Comparison of ENCODE assay signal across 29 cellular contexts in the genomic region with DNA sequence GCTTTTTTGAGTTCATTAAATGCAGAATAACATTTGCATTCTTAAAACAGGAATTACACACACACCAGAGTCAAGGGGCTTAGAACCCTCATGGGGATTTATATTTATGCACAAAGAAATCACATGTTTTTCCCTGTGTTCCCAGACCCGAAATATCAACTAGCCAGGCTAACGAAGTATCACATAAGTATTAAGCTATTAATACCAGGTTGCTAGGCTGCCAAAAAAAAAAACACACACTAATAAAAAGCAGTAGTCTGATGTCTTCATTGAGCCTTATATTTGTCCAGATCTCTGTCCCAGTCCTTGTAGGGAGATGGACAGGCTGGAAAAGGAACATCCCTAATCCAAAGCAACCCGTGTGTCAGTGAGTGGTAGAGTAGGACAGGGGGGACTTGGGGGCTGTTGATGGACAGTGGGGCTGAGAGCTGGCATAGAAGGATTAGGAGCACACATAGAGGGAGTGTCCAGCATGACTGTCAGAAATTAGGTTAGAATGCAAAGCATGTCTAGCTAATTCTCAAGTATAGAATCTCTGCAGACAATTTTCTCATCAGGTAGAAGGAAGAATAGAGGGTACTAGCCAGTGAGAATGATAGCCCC.
DNase-seq lines count a peak whose midpoint lies in the region; ATAC-seq and TF ChIP-seq lines count a peak whose summit lies in the region.
"Had no signal": no experiment of that assay in that cellular context is flagged by ENCODE, and none has a peak within 500 bp of the region (broad histone marks: within the 10 kb centered on the region; RNA-seq: fewer than 3 reads in every experiment).

No MANE protein-coding gene starts in this region.

- POLR2A ChIA-PET in WTC11 (lab: Charles Lee) = no interaction called here

- H3K4me2 ChIP-seq in BLaER1 = peak overlapping the region; percentile 51
- 0 out of 2 replicates have a peak overlapping the region, but pooled peaks have one; percentile 14 for H3K4me2 ChIP-seq in OCI-LY3 (ENCODE audit: low read length)
- H3K4me2 ChIP-seq: A549 had no signal

- CTCF ChIA-PET in WTC11 (lab: Charles Lee) = interaction anchor here (0.8 kb wide), 1 partner anchor 255 kb away, joined by 4 read pairs; no protein-coding TSS in a partner anchor

- H3K9me3 ChIP-seq in BLaER1 (no peaks in the 10 kb centered on the region), OCI-LY3 (ENCODE audit: insufficient read depth, low read length) (no peaks in the 10 kb centered on the region)
- H3K9me3 ChIP-seq: A549, breast epithelium, MG63, mucosa of descending colon had no signal

- H3K9ac ChIP-seq in BLaER1 = no peak overlapping the region
- no peak overlapping the region for H3K9ac ChIP-seq in OCI-LY3 (ENCODE audit: low read length)

- peaks cover 18% of the 10 kb centered on the region for H3K4me1 Mint-ChIP-seq in WTC11

- no peak for TF ChIP-seq CTCF in OCI-LY3 (IDR thresholded peaks at IDR 0.05; ENCODE audit: low read depth, low read length)
- TF ChIP-seq CTCF in fibroblast of villous mesenchyme (IDR thresholded peaks at IDR 0.05; ENCODE audit: insufficient read depth, low read depth, low read length) = no peak
- no peak for TF ChIP-seq CTCF in WTC11 (IDR thresholded peaks at IDR 0.05)

- H3K79me2 ChIP-seq in OCI-LY3 (ENCODE audit: low read length) = no peaks in the 10 kb centered on the region

- H3K4me3 Mint-ChIP-seq in WTC11 = no peak overlapping the region
- H3K4me3 Mint-ChIP-seq: activated CD8-positive, alpha-beta T cell treated with anti-CD3 and anti-CD28 coated beads, Interleukin-2, amount 10 ng/mL, durations not matched to agents 7 days and 5 days; activated naive CD4-positive, alpha-beta T cell treated with anti-CD3 and anti-CD28 coated beads for 36 hours; CD8-positive, alpha-beta T cell; natural killer cell treated with Interleukin-12 subunit alpha and Interleukin-12 subunit beta and Interleukin-15 and Interleukin-18, amount 100 ng/mL, for 72 hours had no signal

- no peaks in the 10 kb centered on the region for H3K9me3 Mint-ChIP-seq in WTC11
- H3K9me3 Mint-ChIP-seq: activated naive CD4-positive, alpha-beta T cell treated with anti-CD3 and anti-CD28 coated beads for 36 hours; CD8-positive, alpha-beta T cell; natural killer cell treated with Interleukin-12 subunit alpha and Interleukin-12 subunit beta and Interleukin-15 and Interleukin-18, amount 100 ng/mL, for 72 hours had no signal

- H3K27ac Mint-ChIP-seq in WTC11 = no peak overlapping the region; the same call in 1 of the 2 replicates
- H3K27ac Mint-ChIP-seq: activated CD8-positive, alpha-beta T cell treated with anti-CD3 and anti-CD28 coated beads, Interleukin-2, amount 10 ng/mL, durations not matched to agents 7 days and 5 days; activated naive CD4-positive, alpha-beta T cell treated with anti-CD3 and anti-CD28 coated beads for 36 hours; CD8-positive, alpha-beta T cell; natural killer cell treated with Interleukin-12 subunit alpha and Interleukin-12 subunit beta and Interleukin-15 and Interleukin-18, amount 100 ng/mL, for 72 hours had no signal

- H3K4me1 ChIP-seq in BLaER1 (peaks cover 54% of the 10 kb centered on the region), OCI-LY3 (ENCODE audit: low read length) (peaks cover 28% of the 10 kb centered on the region)
- H3K4me1 ChIP-seq: A549, breast epithelium had no signal

- no peak overlapping the region for H2AFZ ChIP-seq in OCI-LY3 (ENCODE audit: low read depth, low read length)

- no peaks in the 10 kb centered on the region for H3K36me3 Mint-ChIP-seq in WTC11
- H3K36me3 Mint-ChIP-seq: CD8-positive, alpha-beta T cell; natural killer cell treated with Interleukin-12 subunit alpha and Interleukin-12 subunit beta and Interleukin-15 and Interleukin-18, amount 100 ng/mL, for 72 hours had no signal

- H4K20me1 ChIP-seq in BLaER1 = no peaks in the 10 kb centered on the region
- H4K20me1 ChIP-seq in OCI-LY3 (ENCODE audit: insufficient read depth, low read length) = no peaks in the 10 kb centered on the region

- H3K36me3 ChIP-seq in BLaER1 (no peaks in the 10 kb centered on the region), OCI-LY3 (replicated peaks; ENCODE audit: low read depth, low read length) (no peaks in the 10 kb centered on the region)
- H3K36me3 ChIP-seq: breast epithelium, MG63 had no signal

- ATAC-seq in WTC11 = no peak
- no peak for ATAC-seq in GM18909 (IDR thresholded peaks at IDR 0.05; ENCODE audit: poor library complexity, unreplicated experiment)
- ATAC-seq: A549; activated CD8-positive, alpha-beta T cell treated with anti-CD3 and anti-CD28 coated beads, Interleukin-2, amount 10 ng/mL, durations not matched to agents 7 days and 5 days; CD8-positive, alpha-beta T cell; GM12878; mucosa of descending colon; natural killer cell treated with Interleukin-12 subunit alpha and Interleukin-12 subunit beta and Interleukin-15 and Interleukin-18, amount 100 ng/mL, for 72 hours; Panc1 had no signal

- no peaks in the 10 kb centered on the region for H3K27me3 ChIP-seq in BLaER1
- peaks cover 4% of the 10 kb centered on the region; the same call in 1 of the 2 replicates for H3K27me3 ChIP-seq in OCI-LY3 (ENCODE audit: low read depth, low read length)
- H3K27me3 ChIP-seq: breast epithelium, MG63 had no signal

- H3K27ac ChIP-seq in BLaER1 (no peak overlapping the region), OCI-LY3 (ENCODE audit: low read length) (no peak overlapping the region)
- H3K27ac ChIP-seq: A549, breast epithelium, HL-60 had no signal

- DNase-seq in fibroblast of villous mesenchyme (ENCODE audit: low read depth) (peak; percentile 42), left kidney (ENCODE audit: low read depth, low spot score) (peak; percentile 16), WTC11 (ENCODE audit: low spot score) (no peak), cerebellum (ENCODE audit: low spot score) (no peak)
- no peak for DNase-seq in stimulated activated CD4-positive, alpha-beta T cell treated with anti-CD3 and anti-CD28 coated beads, Interleukin-15, amount 100 ng/mL, for 24 hours
- DNase-seq: activated CD8-positive, alpha-beta T cell treated with anti-CD3 and anti-CD28 coated beads, Interleukin-2, amount 10 ng/mL, durations not matched to agents 7 days and 5 days; activated naive CD4-positive, alpha-beta T cell treated with anti-CD3 and anti-CD28 coated beads for 36 hours; AML-193; CD8-positive, alpha-beta T cell; effector CD4-positive, alpha-beta T cell; KG1; mammary epithelial cell; MG63; mucosa of descending colon; NCI-H2029; occipital lobe; SHP77 treated with DMSO at 0.1 percent for 48 hours; small intestine; stimulated activated naive CD4-positive, alpha-beta T cell treated with Interleukin-2 at 50 U/mL for 16 hours; SW 1271 had no signal

- no peaks in the 10 kb centered on the region for H3K27me3 Mint-ChIP-seq in WTC11 (ENCODE audit: low read depth)

- H3K4me3 ChIP-seq in BLaER1 (no peak overlapping the region), OCI-LY3 (ENCODE audit: low read length) (no peak overlapping the region), fibroblast of villous mesenchyme (ENCODE audit: low read depth, low read length) (no peak overlapping the region)
- H3K4me3 ChIP-seq: A549, breast epithelium, GM12878, MG63, mucosa of descending colon had no signal

TF ChIP-seq in WTC11, 78 proteins besides CTCF, POLR2A, EP300 and RAD21:
- TF ChIP-seq SMAD3 (CRISPR knock-in tag; IDR thresholded peaks at IDR 0.05; ENCODE audit: borderline replicate concordance) = no peak
- TF ChIP-seq TCF7 (CRISPR knock-in tag; IDR thresholded peaks at IDR 0.05; ENCODE audit: low read depth) = no peak
- no peak for TF ChIP-seq ZNF416 (CRISPR knock-in tag; IDR thresholded peaks at IDR 0.05)
- TF ChIP-seq GRHL2 (CRISPR knock-in tag; IDR thresholded peaks at IDR 0.05; ENCODE audit: insufficient replicate concordance, severe bottlenecking) = no peak
- no peak for TF ChIP-seq ZNF263 (CRISPR knock-in tag; IDR thresholded peaks at IDR 0.05; ENCODE audit: low read depth)
- TF ChIP-seq IRF1 (CRISPR knock-in tag; IDR thresholded peaks at IDR 0.05) = no peak
- TF ChIP-seq, protein P1, sequence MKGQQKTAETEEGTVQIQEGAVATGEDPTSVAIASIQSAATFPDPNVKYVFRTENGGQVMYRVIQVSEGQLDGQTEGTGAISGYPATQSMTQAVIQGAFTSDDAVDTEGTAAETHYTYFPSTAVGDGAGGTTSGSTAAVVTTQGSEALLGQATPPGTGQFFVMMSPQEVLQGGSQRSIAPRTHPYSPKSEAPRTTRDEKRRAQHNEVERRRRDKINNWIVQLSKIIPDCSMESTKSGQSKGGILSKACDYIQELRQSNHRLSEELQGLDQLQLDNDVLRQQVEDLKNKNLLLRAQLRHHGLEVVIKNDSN (CRISPR knock-in tag; IDR thresholded peaks at IDR 0.05) = no peak

Comparison
In these comparisons a context has a peak if more than half of its experiments do, and no peak if none do; other contexts are left out.
1. DNase-seq: peak in fibroblast of villous mesenchyme (single experiment) and left kidney (single experiment); none in WTC11 (single experiment), cerebellum (single experiment) and stimulated activated CD4-positive, alpha-beta T cell treated with anti-CD3 and anti-CD28 coated beads, Interleukin-15, amount 100 ng/mL, for 24 hours (single experiment).